ENCODE assay signal across 10 cellular contexts in the genomic region with DNA sequence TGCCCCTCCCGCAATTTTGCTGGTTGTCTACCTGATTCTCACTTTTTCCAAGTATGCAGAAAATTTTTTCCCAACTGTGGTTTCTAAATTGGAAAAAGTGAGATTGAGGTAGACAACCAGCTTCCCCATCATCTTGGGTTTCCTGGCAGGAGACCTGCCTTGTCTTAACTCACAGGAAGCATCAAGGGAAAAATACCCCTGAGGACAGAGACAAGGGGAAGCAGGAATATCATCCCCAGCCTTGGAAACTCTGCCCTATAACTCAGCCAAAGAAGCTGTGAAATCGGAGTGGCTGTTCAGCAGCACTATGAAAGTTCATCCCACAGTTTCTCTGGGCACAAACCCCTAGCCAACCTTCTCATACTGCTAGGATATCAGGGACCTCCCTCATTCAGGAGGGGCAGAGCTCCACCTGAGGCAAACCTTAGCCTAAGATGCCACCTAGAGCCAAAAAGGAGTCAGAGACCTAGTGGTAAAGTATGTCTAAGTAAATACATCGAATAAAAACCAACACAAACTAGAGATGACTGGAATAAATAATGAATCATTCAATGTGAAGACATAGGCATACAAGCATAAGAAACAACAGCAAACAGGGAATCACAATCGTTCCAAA.
DNase-seq lines count a peak whose midpoint lies in the region; ATAC-seq lines count a peak whose summit lies in the region.
"Had no signal": no experiment of that assay in that cellular context is flagged by ENCODE, and none has a peak within 500 bp of the region (broad histone marks: within the 10 kb centered on the region; RNA-seq: fewer than 3 reads in every experiment).

No MANE protein-coding gene starts in this region.

- intact Hi-C loops in activated T-helper 1 cell treated with anti-CD3 and anti-CD28 coated beads, Interleukin-12 subunit alpha, Interleukin-12 subunit beta, Interleukin-2, Interleukin-4 antibody, amounts not matched to agents 30 ng/mL and 10 ng/mL and 1 ng/mL, durations not matched to agents 14 hours and 24 hours and 36 hours (cut with micrococcal nuclease): no loop called here

- H3K4me1 Mint-ChIP-seq in activated T-helper 1 cell treated with anti-CD3 and anti-CD28 coated beads, Interleukin-12 subunit alpha, Interleukin-12 subunit beta, Interleukin-2, Interleukin-4 antibody, amounts not matched to agents 30 ng/mL and 10 ng/mL and 1 ng/mL, durations not matched to agents 14 hours and 24 hours and 36 hours (ENCODE audit: low read depth): no peaks in the 10 kb centered on the region
- H3K4me1 Mint-ChIP-seq: central memory CD8-positive, alpha-beta T cell; naive thymus-derived CD8-positive, alpha-beta T cell had no signal

- no peak overlapping the region for H3K4me3 Mint-ChIP-seq in activated T-helper 1 cell treated with anti-CD3 and anti-CD28 coated beads, Interleukin-12 subunit alpha, Interleukin-12 subunit beta, Interleukin-2, Interleukin-4 antibody, amounts not matched to agents 30 ng/mL and 10 ng/mL and 1 ng/mL, durations not matched to agents 14 hours and 24 hours and 36 hours
- H3K4me3 Mint-ChIP-seq: central memory CD8-positive, alpha-beta T cell; naive thymus-derived CD8-positive, alpha-beta T cell had no signal

- in situ Hi-C loops in SK-MEL-5 (cut with HindIII; ENCODE audit: low pct_unique_long_range_greater_than_20kb, low sequenced_read_pairs): no loop called here

- H3K36me3 Mint-ChIP-seq in activated T-helper 1 cell treated with anti-CD3 and anti-CD28 coated beads, Interleukin-12 subunit alpha, Interleukin-12 subunit beta, Interleukin-2, Interleukin-4 antibody, amounts not matched to agents 30 ng/mL and 10 ng/mL and 1 ng/mL, durations not matched to agents 14 hours and 24 hours and 36 hours (ENCODE audit: low read depth): no peaks in the 10 kb centered on the region

- no peak for ATAC-seq in GM21717 (IDR thresholded peaks at IDR 0.05; ENCODE audit: unreplicated experiment)
- ATAC-seq: naive thymus-derived CD8-positive, alpha-beta T cell had no signal

- peaks cover 13% of the 10 kb centered on the region for H3K9me3 Mint-ChIP-seq in activated T-helper 1 cell treated with anti-CD3 and anti-CD28 coated beads, Interleukin-12 subunit alpha, Interleukin-12 subunit beta, Interleukin-2, Interleukin-4 antibody, amounts not matched to agents 30 ng/mL and 10 ng/mL and 1 ng/mL, durations not matched to agents 14 hours and 24 hours and 36 hours

- peak; percentile 3 for DNase-seq in DMS114 treated with DMSO at 0.1 percent for 48 hours (lab: John Stamatoyannopoulos, UW; ENCODE audit: unreplicated experiment)
- DNase-seq in HT-29 (ENCODE audit: low spot score): peak; percentile 30
- DNase-seq in SK-MEL-5 (ENCODE audit: low read depth, low spot score): peak; percentile 68
- peak; percentile 78 for DNase-seq in iPS-NIHi7 (ENCODE audit: extremely low spot score)
- DNase-seq in activated T-helper 1 cell treated with anti-CD3 and anti-CD28 coated beads, Interleukin-12 subunit alpha, Interleukin-12 subunit beta, Interleukin-2, Interleukin-4 antibody, amounts not matched to agents 30 ng/mL and 10 ng/mL and 1 ng/mL, durations not matched to agents 14 hours and 24 hours and 36 hours (ENCODE audit: low spot score): no peak
- DNase-seq in RKO (ENCODE audit: low spot score): no peak
- no peak for DNase-seq in 8988T
- DNase-seq: naive thymus-derived CD8-positive, alpha-beta T cell had no signal

- H3K27ac Mint-ChIP-seq in activated T-helper 1 cell treated with anti-CD3 and anti-CD28 coated beads, Interleukin-12 subunit alpha, Interleukin-12 subunit beta, Interleukin-2, Interleukin-4 antibody, amounts not matched to agents 30 ng/mL and 10 ng/mL and 1 ng/mL, durations not matched to agents 14 hours and 24 hours and 36 hours: no peak overlapping the region
- H3K27ac Mint-ChIP-seq: naive thymus-derived CD8-positive, alpha-beta T cell had no signal

- no peaks in the 10 kb centered on the region for H3K27me3 Mint-ChIP-seq in activated T-helper 1 cell treated with anti-CD3 and anti-CD28 coated beads, Interleukin-12 subunit alpha, Interleukin-12 subunit beta, Interleukin-2, Interleukin-4 antibody, amounts not matched to agents 30 ng/mL and 10 ng/mL and 1 ng/mL, durations not matched to agents 14 hours and 24 hours and 36 hours (ENCODE audit: insufficient read depth)
- H3K27me3 Mint-ChIP-seq: central memory CD8-positive, alpha-beta T cell had no signal

Comparison
In these comparisons a context has a peak if more than half of its experiments do, and no peak if none do; other contexts are left out.
1. DNase-seq: peak in DMS114 treated with DMSO at 0.1 percent for 48 hours (single experiment), HT-29 (single experiment), SK-MEL-5 (single experiment) and iPS-NIHi7 (single experiment); none in activated T-helper 1 cell treated with anti-CD3 and anti-CD28 coated beads, Interleukin-12 subunit alpha, Interleukin-12 subunit beta, Interleukin-2, Interleukin-4 antibody, amounts not matched to agents 30 ng/mL and 10 ng/mL and 1 ng/mL, durations not matched to agents 14 hours and 24 hours and 36 hours (single experiment), RKO (single experiment) and 8988T (single experiment).